Comparison of ENCODE assay signal across 9 cellular contexts in genomic region chr7:104963991-104964385, GRCh38. TPM values are rescaled to one million over a fixed set of nuclear protein-coding genes. Genes with fewer than 3 reads are reported as not detected.
DNase-seq lines count a peak whose midpoint lies in the region; ATAC-seq, FAIRE-seq and TF ChIP-seq lines count a peak whose summit lies in the region.
"Had no signal": no experiment of that assay in that cellular context is flagged by ENCODE, and none has a peak within 500 bp of the region (broad histone marks: within the 10 kb centered on the region; RNA-seq: fewer than 3 reads in every experiment).

No MANE protein-coding gene starts in this region.

- no peaks in the 10 kb centered on the region for H4K20me1 ChIP-seq in K562 (replicated peaks; ENCODE audit: control insufficient read depth, insufficient read depth, low read length)

- no peak overlapping the region for H3K4me3 Mint-ChIP-seq in CD14-positive monocyte

- H3K18ac ChIP-seq in mesenchymal stem cell (ENCODE audit: low read depth in 1 of 2, low read length in 2 of 2) (peak overlapping the region; percentile 63 to 64), neuronal stem cell (ENCODE audit: low read length) (no peak overlapping the region)

- peak overlapping the region in 4 of 7 donors; percentile 33 to 96 (median 78) for H3K27ac Mint-ChIP-seq in CD14-positive monocyte

- H2BK12ac ChIP-seq in mesenchymal stem cell (ENCODE audit: low read length in 2 of 2) (peak overlapping the region; percentile 14 to 92), neuronal stem cell (ENCODE audit: low read length) (no peak overlapping the region)

- H2BK5ac ChIP-seq in mesenchymal stem cell (ENCODE audit: low read depth, low read length, poor library complexity, severe bottlenecking): no peak overlapping the region
- no peak overlapping the region for H2BK5ac ChIP-seq in neuronal stem cell (ENCODE audit: low read length)

- H3K9me3 Mint-ChIP-seq in CD14-positive monocyte: no peaks in the 10 kb centered on the region

- H3K27me3 Mint-ChIP-seq in CD14-positive monocyte (ENCODE audit: low read depth in 3 of 3): peaks cover 0 to 5% (median 2%) of the 10 kb centered on the region in 3 donors

- H3K4me2 ChIP-seq in K562 (ENCODE audit: insufficient read depth, low read length) (no peak overlapping the region), mesenchymal stem cell (ENCODE audit: low read length, poor library complexity, severe bottlenecking) (no peak overlapping the region), neuronal stem cell (ENCODE audit: insufficient read depth, low read length, poor library complexity, severe bottlenecking) (no peak overlapping the region)

- H3K4me3 ChIP-seq in K562 (no peak overlapping the region), mesenchymal stem cell (ENCODE audit: insufficient read depth in 1 of 2, low read depth in 1 of 2, low read length in 2 of 2) (no peak overlapping the region), A673 (ENCODE audit: low read depth, low read length, poor library complexity, severe bottlenecking) (no peak overlapping the region), neuronal stem cell (ENCODE audit: low read length in 2 of 2) (no peak overlapping the region)

- FAIRE-seq in K562 (lab: Jason Lieb, UNC): peak; percentile 61

- H4K91ac ChIP-seq in mesenchymal stem cell (ENCODE audit: low read length) (no peak overlapping the region), neuronal stem cell (ENCODE audit: low read depth, low read length, poor library complexity) (no peak overlapping the region)

- H3K27ac ChIP-seq in K562 (ENCODE audit: extremely low read depth, low read depth, low read length): no peak overlapping the region
- no peak overlapping the region for H3K27ac ChIP-seq in mesenchymal stem cell (ENCODE audit: low read length, poor library complexity, severe bottlenecking)
- H3K27ac ChIP-seq in A673 (ENCODE audit: low read depth, low read length, poor library complexity, severe bottlenecking): no peak overlapping the region
- H3K27ac ChIP-seq in neuronal stem cell (replicated peaks; ENCODE audit: low read length): no peak overlapping the region

- no peaks in the 10 kb centered on the region for H3K9me1 ChIP-seq in K562 (ENCODE audit: control insufficient read depth, insufficient read depth, low read length)

- TF ChIP-seq POLR2A in K562 (conservative IDR thresholded peaks at IDR 0.05): no peak

- 0 out of 2 replicates have a peak overlapping the region, but pooled peaks have one; percentile 3 for H2AFZ ChIP-seq in K562 (ENCODE audit: low read depth, low read length)
- H2AFZ ChIP-seq in mesenchymal stem cell (ENCODE audit: low read depth, low read length): peak overlapping the region; percentile 57
- H2AFZ ChIP-seq in neuronal stem cell (ENCODE audit: low read length): no peak overlapping the region

- POLR2A ChIA-PET in K562 (lab: Yijun Ruan, JAX) (interaction anchor here (1.0 to 1.1 kb wide), 3 partner anchors 10 to 47 kb away, joined by 3 to 4 read pairs (median 3); no protein-coding TSS in a partner anchor), A673 (lab: Charles Lee; ENCODE audit: low non-redundant PET) (no interaction called here)

- TF ChIP-seq CTCF in CD14-positive monocyte (IDR thresholded peaks at IDR 0.05) (no peak), K562 (IDR thresholded peaks at IDR 0.05 in 2 of 3, conservative IDR thresholded peaks at IDR 0.05 in 1 of 3; ENCODE audit: insufficient read depth in 2 of 3, low read depth in 1 of 3, low read length in 3 of 3) (no peak), A673 (conservative IDR thresholded peaks at IDR 0.05; ENCODE audit: low read depth, low read length) (no peak)

- H3K4ac ChIP-seq in mesenchymal stem cell (ENCODE audit: low read depth in 1 of 2, low read length in 2 of 2) (peak overlapping the region in 1 of 2 experiments; percentile 76), neuronal stem cell (ENCODE audit: low read length) (no peak overlapping the region)

- no peaks in the 10 kb centered on the region for H3K27me3 ChIP-seq in K562 (ENCODE audit: control insufficient read depth in 2 of 2, insufficient read depth in 2 of 2, low read length in 2 of 2)
- no peaks in the 10 kb centered on the region for H3K27me3 ChIP-seq in mesenchymal stem cell (ENCODE audit: control insufficient read depth in 1 of 2, insufficient read depth in 1 of 2, low read length in 2 of 2)
- no peaks in the 10 kb centered on the region for H3K27me3 ChIP-seq in A673 (replicated peaks; ENCODE audit: insufficient read depth, low read depth, low read length, poor library complexity)
- no peaks in the 10 kb centered on the region for H3K27me3 ChIP-seq in neuronal stem cell (ENCODE audit: control insufficient read depth in 3 of 3, insufficient read depth in 3 of 3, low read depth in 1 of 3, low read length in 3 of 3)

- H3K4me1 ChIP-seq in K562 (replicated peaks in 1 of 2; ENCODE audit: control insufficient read depth in 2 of 2, insufficient read depth in 2 of 2, low read length in 2 of 2): peaks cover 13 to 49% of the 10 kb centered on the region in 2 experiments; a peak in 4 of 5 replicates
- H3K4me1 ChIP-seq in mesenchymal stem cell (ENCODE audit: control insufficient read depth, insufficient read depth, low read depth, low read length): peaks cover 9% of the 10 kb centered on the region
- no peaks in the 10 kb centered on the region for H3K4me1 ChIP-seq in A673 (ENCODE audit: insufficient read depth, low read length, poor library complexity, severe bottlenecking)
- no peaks in the 10 kb centered on the region for H3K4me1 ChIP-seq in neuronal stem cell (ENCODE audit: control insufficient read depth in 2 of 2, insufficient read depth in 1 of 2, low read depth in 1 of 2, low read length in 2 of 2)

- H3K79me2 ChIP-seq in K562 (ENCODE audit: control insufficient read depth, insufficient read depth, low read length): no peaks in the 10 kb centered on the region

- no peak overlapping the region for H2BK120ac ChIP-seq in mesenchymal stem cell (ENCODE audit: low read depth, low read length)
- no peak overlapping the region for H2BK120ac ChIP-seq in neuronal stem cell (ENCODE audit: low read depth, low read length)

- H2BK15ac ChIP-seq in mesenchymal stem cell (ENCODE audit: low read depth, poor library complexity, severe bottlenecking) (no peak overlapping the region), neuronal stem cell (ENCODE audit: low read length) (no peak overlapping the region)

- no peak overlapping the region for H3K14ac ChIP-seq in mesenchymal stem cell (ENCODE audit: low read length in 2 of 2)
- no peak overlapping the region for H3K14ac ChIP-seq in neuronal stem cell (ENCODE audit: low read length)

- no peaks in the 10 kb centered on the region for H3K9me3 ChIP-seq in K562 (replicated peaks; ENCODE audit: control insufficient read depth, insufficient read depth, low read depth, low read length)
- H3K9me3 ChIP-seq in mesenchymal stem cell (ENCODE audit: control insufficient read depth, low read length): no peaks in the 10 kb centered on the region
- H3K9me3 ChIP-seq in A673 (ENCODE audit: low read depth, low read length, poor library complexity, severe bottlenecking): no peaks in the 10 kb centered on the region
- peaks cover 2 to 11% of the 10 kb centered on the region in 2 donors for H3K9me3 ChIP-seq in neuronal stem cell (replicated peaks in 1 of 2; ENCODE audit: control insufficient read depth in 2 of 2, insufficient read depth in 1 of 2, low read depth in 1 of 2, low read length in 2 of 2)

- H2AK5ac ChIP-seq in mesenchymal stem cell (ENCODE audit: low read length, severe bottlenecking) (no peak overlapping the region), neuronal stem cell (ENCODE audit: low read depth, low read length) (no peak overlapping the region)

- TF ChIP-seq RAD21 in K562 (CRISPR knock-in tag; conservative IDR thresholded peaks at IDR 0.05 in 1 of 2, IDR thresholded peaks at IDR 0.05 in 1 of 2): no peak

- no peak overlapping the region for H3K9ac ChIP-seq in K562 (ENCODE audit: insufficient read depth in 1 of 2, low read depth in 2 of 2, low read length in 2 of 2)
- H3K9ac ChIP-seq in mesenchymal stem cell (ENCODE audit: low read length): no peak overlapping the region
- no peak overlapping the region for H3K9ac ChIP-seq in neuronal stem cell (ENCODE audit: low read depth, low read length, poor library complexity)

- peak overlapping the region; percentile 25 for H4K8ac ChIP-seq in mesenchymal stem cell (ENCODE audit: low read length)
- H4K8ac ChIP-seq in neuronal stem cell (ENCODE audit: low read depth, low read length): no peak overlapping the region

- no TSS peak for BruUV-seq in K562 (replicated peaks; lab: Mats Ljungman, UMichigan)
- no TSS peak for BruUV-seq in A673 (replicated peaks; lab: Mats Ljungman, UMichigan)

- no peak for DNase-seq in CD14-positive monocyte (ENCODE audit: low spot score)
- DNase-seq in HT-29 (ENCODE audit: low spot score): peak; percentile 52
- peak in 2 of 4 experiments; percentile 46 to 76 for DNase-seq in K562 (ENCODE audit: extremely low read depth in 1 of 4, low spot score in 3 of 4)
- peak; percentile 89 for DNase-seq in mesenchymal stem cell
- no peak for DNase-seq in A673 (ENCODE audit: low spot score)
- DNase-seq in Kasumi-1 (lab: John Stamatoyannopoulos, UW): no peak
- DNase-seq in neuronal stem cell (ENCODE audit: low spot score): no peak
- DNase-seq: NCI-H1048 had no signal

- CTCF ChIA-PET in K562 (lab: Yijun Ruan, JAX; ENCODE audit: low intra/inter-chr PET ratio): no interaction called here
- CTCF ChIA-PET in A673 (lab: Charles Lee): no interaction called here

- ATAC-seq in K562: peak; percentile 69
- no peak for ATAC-seq in GM19397 (IDR thresholded peaks at IDR 0.05; ENCODE audit: unreplicated experiment)

- no peaks in the 10 kb centered on the region for H3K79me1 ChIP-seq in mesenchymal stem cell (replicated peaks; ENCODE audit: low read length, poor library complexity, severe bottlenecking)
- H3K79me1 ChIP-seq in neuronal stem cell (ENCODE audit: low read depth, low read length): no peaks in the 10 kb centered on the region

- 34% methylated on average over 3 of the region's 3 CpGs for WGBS in K562 (ENCODE audit: insufficient coverage, low coverage, missing lambda C conversion rate)
- WGBS in mesenchymal stem cell: 63% methylated on average over 2 of the region's 3 CpGs
- WGBS in neuronal stem cell (ENCODE audit: extremely low coverage in 2 of 2, insufficient read length in 2 of 2, insufficient replicate concordance in 1 of 2), 2 donors: no CpG with 5 or more reads among the region's 3 CpGs

- H3K36me3 ChIP-seq in K562 (ENCODE audit: control insufficient read depth, insufficient read depth, low read length) (no peaks in the 10 kb centered on the region), mesenchymal stem cell (ENCODE audit: control insufficient read depth in 1 of 2, insufficient read depth in 2 of 2, low read depth in 1 of 2, low read length in 2 of 2) (peaks cover 0 to 3% of the 10 kb centered on the region in 2 experiments), A673 (ENCODE audit: insufficient read depth, low read length, poor library complexity, severe bottlenecking) (no peaks in the 10 kb centered on the region), neuronal stem cell (replicated peaks in 1 of 2; ENCODE audit: control insufficient read depth in 2 of 2, insufficient read depth in 2 of 2, low read length in 2 of 2) (no peaks in the 10 kb centered on the region)

- peaks cover 9 to 13% of the 10 kb centered on the region in 2 donors for H3K36me3 Mint-ChIP-seq in CD14-positive monocyte

- H3K23ac ChIP-seq in mesenchymal stem cell (ENCODE audit: low read length in 2 of 2): no peak overlapping the region
- H3K23ac ChIP-seq in neuronal stem cell (ENCODE audit: low read depth, low read length, poor library complexity): no peak overlapping the region

- in situ Hi-C loops in K562 (cut with MboI): no loop called here

- H3K4me1 Mint-ChIP-seq in CD14-positive monocyte: peaks cover 55% of the 10 kb centered on the region

- no peak for TF ChIP-seq EP300 in K562 (IDR thresholded peaks at IDR 0.05; ENCODE audit: low read length)

- intact Hi-C loops in CD14-positive monocyte (cut with micrococcal nuclease): no loop called here
- intact Hi-C loops in K562 (cut with micrococcal nuclease): loop anchor here (2.0 kb wide), 1 partner anchor 21 kb away; no protein-coding TSS in a partner anchor
- intact Hi-C loops in A673 (cut with micrococcal nuclease; ENCODE audit: unreplicated experiment): no loop called here

RNA-seq across cellular contexts. Expression of gene KMT2E, which starts 50.0 kb away (rescaled TPM):
- polyA plus RNA-seq in CD14-positive monocyte (10 to 100 TPM; 33.1 to 58.0 TPM), K562 (2011; rRNA removed) (11.1 and 14.5 TPM in 2 replicates), K562 (2014; fragmentation: Illumina TruSeq; extraction: Trizol) (33.8 and 38.7 TPM in 2 replicates), K562 (2014; fragmentation: Nextera tagmentation; extraction: Ambion mirVana) (10 to 100 TPM in 1 of 2 experiments, 1 to 10 TPM in 1; 8.9 to 15.9 TPM), K562 (2014; rRNA removed) (18.2 and 23.4 TPM in 2 replicates)
- 49.6 and 54.3 TPM in 2 replicates for total RNA-seq in HT-29 (2014; rRNA removed; shearing (Covaris generic))
- 207 and 465 TPM in 2 replicates for total RNA-seq in K562 (2011; cell fraction: chromatin; rRNA removed; ENCODE audit: low replicate concordance)
- 88.1 and 130 TPM in 2 replicates for total RNA-seq in K562 (2011; cell fraction: nucleolus; rRNA removed)
- 182 and 231 TPM in 2 replicates for total RNA-seq in K562 (2011; cell fraction: nucleoplasm; rRNA removed)
- total RNA-seq in K562 (2014; rRNA removed) (33.5 and 38.1 TPM in 2 replicates), K562 (2014; rRNA removed; fragmentation: Illumina TruSeq; extraction: Trizol) (41.7 and 46.6 TPM in 2 replicates), K562 (2015; rRNA removed; fragmentation: Illumina TruSeq; extraction: Trizol) (38.6 and 39.9 TPM in 2 replicates), K562 (2021) (48.1 and 55.3 TPM in 2 replicates), A673 (2021) (63.9 and 67.2 TPM in 2 replicates)
- 7.9 and 14.7 TPM in 2 replicates for polyA plus RNA-seq in K562 (2011; cell fraction: cytosol; rRNA removed)
- polyA plus RNA-seq in K562 (2011; cell fraction: nucleus; rRNA removed): 55.0 and 72.1 TPM in 2 replicates
- polyA plus RNA-seq in K562 (2012): 26.5 and 30.8 TPM in 2 replicates
- polyA minus RNA-seq in K562 (2011; rRNA and poly(A)+ RNA removed): 84.5 and 96.0 TPM in 2 replicates
- 28.8 and 34.0 TPM in 2 replicates for polyA minus RNA-seq in K562 (2011; cell fraction: cytosol; rRNA and poly(A)+ RNA removed)
- 110 and 143 TPM in 2 replicates for polyA minus RNA-seq in K562 (2011; cell fraction: nucleus; rRNA and poly(A)+ RNA removed)
- polyA plus RNA-seq in mesenchymal stem cell (2013, experiment 1 of 2): 37.5 TPM
- polyA plus RNA-seq in mesenchymal stem cell (2013, experiment 2 of 2): 35.8 TPM
- polyA plus RNA-seq in neuronal stem cell (2013, experiment 1 of 2): 55.8 TPM
- polyA plus RNA-seq in neuronal stem cell (2013, experiment 2 of 2): 60.0 TPM

Comparison
In these comparisons a context has a peak if more than half of its experiments do, and no peak if none do; other contexts are left out.
1. DNase-seq: peak in HT-29 (single experiment) and mesenchymal stem cell (single experiment); none in CD14-positive monocyte (single experiment), A673 (single experiment), Kasumi-1 (0 of 2) and neuronal stem cell (single experiment).